Comparison of ENCODE assay signal across 1 cellular context in genomic region chr17:78313735-78314648, GRCh38.
TF ChIP-seq lines count a peak whose summit lies in the region.

No MANE protein-coding gene starts in this region.

TF ChIP-seq in SK-N-SH, 30 proteins besides CTCF, POLR2A, EP300 and RAD21 (continued from another document):
- TF ChIP-seq ZBTB33 (IDR thresholded peaks at IDR 0.05; ENCODE audit: borderline replicate concordance, low read depth) (peak; percentile 50; the same call in 1 of the 2 replicates), FOXM1 (IDR thresholded peaks at IDR 0.05; ENCODE audit: low read depth) (no peak), SIN3A (IDR thresholded peaks at IDR 0.05; ENCODE audit: borderline replicate concordance, low read depth, low read length) (no peak), JUND (IDR thresholded peaks at IDR 0.05) (no peak), REST (IDR thresholded peaks at IDR 0.05; ENCODE audit: low read depth, low read length) (no peak), NRF1 (IDR thresholded peaks at IDR 0.05; ENCODE audit: low read depth, low read length) (no peak), POLR2AphosphoS5 (IDR thresholded peaks at IDR 0.05; ENCODE audit: low read depth, low read length) (peak; percentile 56), TAF1 (IDR thresholded peaks at IDR 0.05; ENCODE audit: borderline replicate concordance, low read depth, low read length) (no peak), FOSL2 (IDR thresholded peaks at IDR 0.05; ENCODE audit: borderline replicate concordance, low read depth) (0 out of 2 replicates have a peak, but pooled peaks have one; percentile 2), EZH2phosphoT487 (IDR thresholded peaks at IDR 0.05; ENCODE audit: borderline replicate concordance, low read depth) (no peak), USF2 (IDR thresholded peaks at IDR 0.05; ENCODE audit: borderline replicate concordance, low read depth, low read length) (no peak), CHD2 (IDR thresholded peaks at IDR 0.05; ENCODE audit: low read length, partially characterized antibody) (peak; percentile 69), TCF12 (IDR thresholded peaks at IDR 0.05) (peak; percentile 48; the same call in 1 of the 2 replicates), GATA2 (CRISPR knock-in tag; IDR thresholded peaks at IDR 0.05) (no peak)
